ENCODE assay signal across 5 cellular contexts in genomic region chr3:40855871-40856270, GRCh38.
"Had no signal": no experiment of that assay in that cellular context is flagged by ENCODE, and none has a peak within 500 bp of the region (broad histone marks: within the 10 kb centered on the region; RNA-seq: fewer than 3 reads in every experiment).

No MANE protein-coding gene starts in this region.

- DNase-seq: IMR-90, KBM-7, KG1 had no signal

- ATAC-seq: HepG2, K562 had no signal
